In genomic region chr12:4648499-4649357, GRCh38 we compare ENCODE assay signal across 1 cellular context.
TF ChIP-seq lines count a peak whose summit lies in the region.

AKAP3 (minus strand) TSS chr12:4649051; CDS start chr12:4638196, 10,855 bp downstream.
NDUFA9 (plus strand) TSS chr12:4649114; CDS start chr12:4649127, 13 bp downstream.

TF ChIP-seq in HepG2, 621 proteins besides CTCF, POLR2A, EP300 and RAD21 (continued from another document and continues in another):
- TF ChIP-seq ARID5B (CRISPR knock-in tag; IDR thresholded peaks at IDR 0.05) (peak; percentile 43), RBM39 (IDR thresholded peaks at IDR 0.05; ENCODE audit: low read depth, low read length, poor library complexity, severe bottlenecking) (no peak), ZBTB40 (IDR thresholded peaks at IDR 0.05) (no peak), ZBTB40 (CRISPR knock-in tag; IDR thresholded peaks at IDR 0.05) (peak; percentile 44; the same call in 1 of the 2 replicates), POGK (CRISPR knock-in tag; conservative IDR thresholded peaks at IDR 0.05) (0 out of 2 replicates have a peak, but pooled peaks have one; percentile 47), ZNF704 (CRISPR knock-in tag; IDR thresholded peaks at IDR 0.05; ENCODE audit: borderline replicate concordance) (peak; percentile 28; the same call in 1 of the 2 replicates), ERF (CRISPR knock-in tag; IDR thresholded peaks at IDR 0.05) (peak; percentile 37; the same call in 1 of the 2 replicates), TGIF2 (CRISPR knock-in tag; IDR thresholded peaks at IDR 0.05) (peak; percentile 58; the same call in 1 of the 2 replicates), ZFX (CRISPR knock-in tag; IDR thresholded peaks at IDR 0.05; ENCODE audit: low read depth) (peak; percentile 54; the same call in 1 of the 2 replicates), MYNN (CRISPR knock-in tag; IDR thresholded peaks at IDR 0.05; ENCODE audit: low read depth) (no peak), IRF1 (CRISPR knock-in tag; IDR thresholded peaks at IDR 0.05; ENCODE audit: low read depth) (0 out of 2 replicates have a peak, but pooled peaks have one; percentile 49), MAF1 (CRISPR knock-in tag; IDR thresholded peaks at IDR 0.05; ENCODE audit: borderline replicate concordance) (no peak), ZNF660 (CRISPR knock-in tag; IDR thresholded peaks at IDR 0.05; ENCODE audit: borderline replicate concordance, low read depth) (no peak), TFDP2 (CRISPR knock-in tag; IDR thresholded peaks at IDR 0.05) (peak; percentile 36), ZNF468 (CRISPR knock-in tag; IDR thresholded peaks at IDR 0.05) (no peak), ATF5 (CRISPR knock-in tag; IDR thresholded peaks at IDR 0.05; ENCODE audit: low read depth) (0 out of 2 replicates have a peak, but pooled peaks have one; percentile 26), ZNF136 (CRISPR knock-in tag; IDR thresholded peaks at IDR 0.05; ENCODE audit: low read depth) (peak; percentile 63; the same call in 1 of the 2 replicates), ZBTB2 (CRISPR knock-in tag; IDR thresholded peaks at IDR 0.05; ENCODE audit: low read depth) (0 out of 2 replicates have a peak, but pooled peaks have one; percentile 47), ZBTB46 (CRISPR knock-in tag; IDR thresholded peaks at IDR 0.05; ENCODE audit: borderline replicate concordance) (no peak), SMAD3 (CRISPR knock-in tag; IDR thresholded peaks at IDR 0.05) (peak; percentile 19; the same call in 1 of the 2 replicates), KDM5A (IDR thresholded peaks at IDR 0.05; ENCODE audit: borderline replicate concordance, low read length) (peak; percentile 89), ZNF329 (CRISPR knock-in tag; IDR thresholded peaks at IDR 0.05; ENCODE audit: low read depth) (no peak), ZNF556 (CRISPR knock-in tag; IDR thresholded peaks at IDR 0.05; ENCODE audit: borderline replicate concordance) (peak; percentile 71; the same call in 1 of the 2 replicates), KMT2A (CRISPR knock-in tag; IDR thresholded peaks at IDR 0.05) (peak; percentile 96), MIER3 (CRISPR knock-in tag; IDR thresholded peaks at IDR 0.05; ENCODE audit: borderline replicate concordance) (no peak), SCMH1 (CRISPR knock-in tag; IDR thresholded peaks at IDR 0.05; ENCODE audit: borderline replicate concordance) (no peak), SIN3A (IDR thresholded peaks at IDR 0.05; ENCODE audit: borderline replicate concordance, low read depth, low read length) (peak; percentile 75; the same call in 1 of the 2 replicates), ZNF619 (CRISPR knock-in tag; IDR thresholded peaks at IDR 0.05) (no peak), MEIS1 (CRISPR knock-in tag; IDR thresholded peaks at IDR 0.05; ENCODE audit: borderline replicate concordance) (0 out of 2 replicates have a peak, but pooled peaks have one; percentile 21), RORA (CRISPR knock-in tag; IDR thresholded peaks at IDR 0.05) (no peak)
